In genomic region chr6:52603000-52603795, GRCh38 we compare ENCODE assay signal across 10 cellular contexts. TPM values are rescaled to one million over a fixed set of nuclear protein-coding genes. Genes with fewer than 3 reads are reported as not detected.
DNase-seq lines count a peak whose midpoint lies in the region; ATAC-seq and TF ChIP-seq lines count a peak whose summit lies in the region.
"Had no signal": no experiment of that assay in that cellular context is flagged by ENCODE, and none has a peak within 500 bp of the region (broad histone marks: within the 10 kb centered on the region; RNA-seq: fewer than 3 reads in every experiment).

No MANE protein-coding gene starts in this region.

- H3K4me3 ChIP-seq in spleen, result no peak overlapping the region
- H3K4me3 ChIP-seq: coronary artery had no signal

- intact Hi-C loops in spleen (cut with DNase I; ENCODE audit: low total_unique reads) (no loop called here), natural killer cell (cut with micrococcal nuclease) (no loop called here)

- H3K36me3 ChIP-seq in spleen, result no peaks in the 10 kb centered on the region

- DNase-seq in HCEC 1CT, result peak; percentile 92
- DNase-seq in RPMI7951 (ENCODE audit: low read depth), result peak; percentile 80
- DNase-seq in fibroblast of peridontal ligament (ENCODE audit: extremely low read depth), result peak; percentile 62
- DNase-seq in spleen, result no peak
- DNase-seq in RWPE1 (ENCODE audit: low spot score), result no peak
- no peak for DNase-seq in natural killer cell
- no peak for DNase-seq in glutamatergic neuron
- DNase-seq: NCI-H2081, posterior cingulate gyrus had no signal

- H3K4me1 ChIP-seq in spleen, result peaks cover 0 to 10% (median 3%) of the 10 kb centered on the region in 6 donors

- H3K9me3 Mint-ChIP-seq in natural killer cell, result peaks cover 0 to 2% of the 10 kb centered on the region in 2 donors
- H3K9me3 Mint-ChIP-seq in glutamatergic neuron (ENCODE audit: unreplicated experiment), result peaks cover 3% of the 10 kb centered on the region

- TF ChIP-seq POLR2A in spleen (IDR thresholded peaks at IDR 0.05), result no peak

- no peaks in the 10 kb centered on the region for H3K27me3 ChIP-seq in spleen (replicated peaks in 1 of 7)

- H3K27ac Mint-ChIP-seq in natural killer cell (no peak overlapping the region), glutamatergic neuron (ENCODE audit: unreplicated experiment) (no peak overlapping the region)

- no peak for ATAC-seq in natural killer cell

- peaks cover 12 to 27% of the 10 kb centered on the region in 2 donors for H3K27me3 Mint-ChIP-seq in natural killer cell (ENCODE audit: low read depth in 2 of 2)
- peaks cover 4% of the 10 kb centered on the region for H3K27me3 Mint-ChIP-seq in glutamatergic neuron (ENCODE audit: unreplicated experiment)

- peak overlapping the region in 7 of 8 donors; percentile 22 to 82 (median 76) for H3K27ac ChIP-seq in spleen
- H3K27ac ChIP-seq in RWPE1, result no peak overlapping the region
- H3K27ac ChIP-seq: coronary artery had no signal

- TF ChIP-seq CTCF in spleen (IDR thresholded peaks at IDR 0.05 in 8 of 11, conservative IDR thresholded peaks at IDR 0.05 in 3 of 11), result no peak
- no peak for TF ChIP-seq CTCF in RWPE1 (conservative IDR thresholded peaks at IDR 0.05; ENCODE audit: low read depth)
- TF ChIP-seq CTCF in natural killer cell (IDR thresholded peaks at IDR 0.05), result no peak
- TF ChIP-seq CTCF in glutamatergic neuron (IDR thresholded peaks at IDR 0.05; ENCODE audit: partially characterized antibody, unreplicated experiment), result no peak

- H3K4me1 Mint-ChIP-seq in natural killer cell, result peaks cover 2 to 3% of the 10 kb centered on the region in 2 donors
- H3K4me1 Mint-ChIP-seq in glutamatergic neuron (ENCODE audit: low read depth, unreplicated experiment), result peaks cover 6% of the 10 kb centered on the region

- H3K4me3 Mint-ChIP-seq in natural killer cell (no peak overlapping the region), glutamatergic neuron (ENCODE audit: unreplicated experiment) (no peak overlapping the region)

- POLR2A ChIA-PET in RWPE1 (lab: Yijun Ruan, JAX; ENCODE audit: low non-redundant PET), result no interaction called here

- 36 to 54% (median 52%) methylated on average over 2 to 3 of the region's 3 CpGs for WGBS in spleen, 5 donors

- no peaks in the 10 kb centered on the region for H3K9me3 ChIP-seq in spleen

- CTCF ChIA-PET in RWPE1 (lab: Yijun Ruan, JAX), result interaction anchor here (2.3 kb wide), 1 partner anchor 13 kb away, joined by 7 read pairs; no protein-coding TSS in a partner anchor

- H3K36me3 Mint-ChIP-seq in natural killer cell, result no peaks in the 10 kb centered on the region
- H3K36me3 Mint-ChIP-seq in glutamatergic neuron (ENCODE audit: unreplicated experiment), result no peaks in the 10 kb centered on the region

RNA-seq across cellular contexts. Expression of gene TRAM2, which starts 26.3 kb away (rescaled TPM):
- 56.2 and 58.0 TPM in 2 replicates for total RNA-seq in RPMI7951 (2014; rRNA removed; shearing (Covaris generic))
- total RNA-seq in spleen, result 10 to 100 TPM; 26.7 to 47.7 (median 40.1) TPM
- 1 to 10 TPM; 1.8 to 4.8 (median 2.2) TPM for polyA plus RNA-seq in spleen
- 10 to 100 TPM; 16.2 to 20.0 (median 19.2) TPM for total RNA-seq in natural killer cell
- total RNA-seq in glutamatergic neuron (ENCODE audit: unreplicated experiment), result 16.2 TPM

Comparison
In these comparisons a context has a peak if more than half of its experiments do, and no peak if none do; other contexts are left out.
1. DNase-seq: peak in HCEC 1CT (single experiment), RPMI7951 (single experiment) and fibroblast of peridontal ligament (single experiment); none in spleen (single experiment), RWPE1 (single experiment), natural killer cell (single experiment) and glutamatergic neuron (single experiment).